ENCODE assay signal across 12 cellular contexts in genomic region chr1:61337037-61337436, GRCh38.
DNase-seq lines count a peak whose midpoint lies in the region; ATAC-seq and TF ChIP-seq lines count a peak whose summit lies in the region.
"Had no signal": no experiment of that assay in that cellular context is flagged by ENCODE, and none has a peak within 500 bp of the region (broad histone marks: within the 10 kb centered on the region; RNA-seq: fewer than 3 reads in every experiment).

No MANE protein-coding gene starts in this region.

- H3K9me3 ChIP-seq in cardiac muscle cell (ENCODE audit: low read depth) (no peaks in the 10 kb centered on the region), upper lobe of left lung (no peaks in the 10 kb centered on the region)
- H3K9me3 ChIP-seq: BLaER1 treated with 17β-estradiol and CSF1 and Interleukin-3, amounts not matched to agents 10 nM and 100 nM had no signal

- peak; percentile 17 for TF ChIP-seq CTCF in cardiac muscle cell (IDR thresholded peaks at IDR 0.05; ENCODE audit: low read depth, low read length)
- no peak for TF ChIP-seq CTCF in coronary artery (IDR thresholded peaks at IDR 0.05)
- no peak for TF ChIP-seq CTCF in mesothelial cell of epicardium (IDR thresholded peaks at IDR 0.05; ENCODE audit: unreplicated experiment)
- TF ChIP-seq CTCF in upper lobe of left lung (IDR thresholded peaks at IDR 0.05): peak in 3 of 6 experiments; percentile 5 to 18 (median 8)

- ATAC-seq in Right ventricle myocardium inferior: no peak
- ATAC-seq in upper lobe of left lung (ENCODE audit: low FRiP score in 2 of 2): no peak
- ATAC-seq: GM12878 had no signal

- no peak overlapping the region for H3K27ac ChIP-seq in cardiac muscle cell
- peak overlapping the region; percentile 79 to 85 for H3K27ac ChIP-seq in coronary artery
- H3K27ac ChIP-seq in upper lobe of left lung: peak overlapping the region; percentile 66 to 87 (median 74)
- H3K27ac ChIP-seq: BLaER1 treated with 17β-estradiol and CSF1 and Interleukin-3, amounts not matched to agents 10 nM and 100 nM had no signal

- H3K36me3 Mint-ChIP-seq in mesothelial cell of epicardium: peaks cover 16% of the 10 kb centered on the region

- no peak overlapping the region for H3K4me3 Mint-ChIP-seq in mesothelial cell of epicardium

- peaks cover 18% of the 10 kb centered on the region for H3K4me1 ChIP-seq in cardiac muscle cell (ENCODE audit: low read depth)
- peaks cover 14 to 20% (median 18%) of the 10 kb centered on the region in 4 donors for H3K4me1 ChIP-seq in upper lobe of left lung
- H3K4me1 ChIP-seq: BLaER1 treated with 17β-estradiol and CSF1 and Interleukin-3, amounts not matched to agents 10 nM and 100 nM had no signal

- H3K4me3 ChIP-seq in cardiac muscle cell: no peak overlapping the region
- no peak overlapping the region for H3K4me3 ChIP-seq in coronary artery
- no peak overlapping the region for H3K4me3 ChIP-seq in upper lobe of left lung
- H3K4me3 ChIP-seq: BLaER1 treated with 17β-estradiol and CSF1 and Interleukin-3, amounts not matched to agents 10 nM and 100 nM; GM12878 had no signal

- 63 to 65% methylated on average over 3 of the region's 3 CpGs for WGBS in upper lobe of left lung, 2 donors

- TF ChIP-seq EP300 in upper lobe of left lung (IDR thresholded peaks at IDR 0.05): no peak

- no peaks in the 10 kb centered on the region for H3K9me3 Mint-ChIP-seq in mesothelial cell of epicardium

- DNase-seq in cardiac muscle cell (ENCODE audit: low read depth in 1 of 2, low spot score in 1 of 2): peak in 1 of 2 donors; percentile 16
- no peak for DNase-seq in Right ventricle myocardium inferior (ENCODE audit: missing footprints)
- DNase-seq in coronary artery (ENCODE audit: low spot score): no peak
- DNase-seq in mesothelial cell of epicardium (ENCODE audit: low spot score in 2 of 2, unreplicated experiment in 2 of 2): no peak
- no peak for DNase-seq in upper lobe of left lung
- no peak for DNase-seq in OCI-M2 (lab: John Stamatoyannopoulos, UW; ENCODE audit: unreplicated experiment)
- DNase-seq in NOMO-1 treated with dmso at 0.1 percent for 144 hours (lab: John Stamatoyannopoulos, UW; ENCODE audit: unreplicated experiment): no peak
- no peak for DNase-seq in stimulated activated CD8-positive, alpha-beta memory T cell treated with anti-CD3 and anti-CD28 coated beads, Interleukin-4, amount 100 ng/mL, for 48 hours
- DNase-seq: islet precursor cell; stimulated activated CD4-positive, alpha-beta T cell treated with anti-CD3 and anti-CD28 coated beads, Interleukin-4, amount 100 ng/mL, for 4 hours had no signal

- H3K36me3 ChIP-seq in cardiac muscle cell: no peaks in the 10 kb centered on the region
- H3K36me3 ChIP-seq in upper lobe of left lung: no peaks in the 10 kb centered on the region
- H3K36me3 ChIP-seq: BLaER1 treated with 17β-estradiol and CSF1 and Interleukin-3, amounts not matched to agents 10 nM and 100 nM had no signal

- peak overlapping the region; percentile 98 for H3K27ac Mint-ChIP-seq in mesothelial cell of epicardium

- intact Hi-C loops in Right ventricle myocardium inferior (cut with DNase I): loop anchor here (1.0 to 5.0 kb wide), 4 partner anchors 95 to 285 kb away; no protein-coding TSS in a partner anchor

- H3K27me3 Mint-ChIP-seq in mesothelial cell of epicardium (ENCODE audit: low read depth): no peaks in the 10 kb centered on the region

- TF ChIP-seq POLR2A in upper lobe of left lung (IDR thresholded peaks at IDR 0.05): no peak

- H3K27me3 ChIP-seq in cardiac muscle cell (no peaks in the 10 kb centered on the region), upper lobe of left lung (no peaks in the 10 kb centered on the region)
- H3K27me3 ChIP-seq: BLaER1 treated with 17β-estradiol and CSF1 and Interleukin-3, amounts not matched to agents 10 nM and 100 nM had no signal

- H3K4me1 Mint-ChIP-seq in mesothelial cell of epicardium: peaks cover 46% of the 10 kb centered on the region
